ENCODE assay signal across 1 cellular context in the genomic region with DNA sequence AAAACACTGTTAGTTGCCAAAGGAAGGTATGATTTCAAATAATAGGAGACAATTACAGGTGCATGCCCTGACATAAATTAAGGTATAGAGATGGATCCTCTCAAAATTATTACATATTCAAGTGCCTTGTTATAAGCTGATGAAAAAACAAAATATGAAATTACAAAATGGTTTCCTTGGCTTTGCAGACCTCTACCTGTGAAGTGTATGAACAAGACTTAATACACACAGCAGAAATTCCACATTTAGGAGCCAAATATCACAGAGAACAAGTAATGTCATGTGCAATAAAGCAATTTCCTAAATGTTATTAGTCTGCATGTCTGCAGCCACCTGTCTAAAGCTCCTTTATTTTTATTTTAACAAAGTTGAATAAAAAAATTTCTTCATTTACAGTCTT.
TF ChIP-seq lines count a peak whose summit lies in the region.

No MANE protein-coding gene starts in this region.

TF ChIP-seq in SK-N-SH, 30 proteins besides CTCF, POLR2A, EP300 and RAD21 (continued from another document):
- TF ChIP-seq, protein P1, sequence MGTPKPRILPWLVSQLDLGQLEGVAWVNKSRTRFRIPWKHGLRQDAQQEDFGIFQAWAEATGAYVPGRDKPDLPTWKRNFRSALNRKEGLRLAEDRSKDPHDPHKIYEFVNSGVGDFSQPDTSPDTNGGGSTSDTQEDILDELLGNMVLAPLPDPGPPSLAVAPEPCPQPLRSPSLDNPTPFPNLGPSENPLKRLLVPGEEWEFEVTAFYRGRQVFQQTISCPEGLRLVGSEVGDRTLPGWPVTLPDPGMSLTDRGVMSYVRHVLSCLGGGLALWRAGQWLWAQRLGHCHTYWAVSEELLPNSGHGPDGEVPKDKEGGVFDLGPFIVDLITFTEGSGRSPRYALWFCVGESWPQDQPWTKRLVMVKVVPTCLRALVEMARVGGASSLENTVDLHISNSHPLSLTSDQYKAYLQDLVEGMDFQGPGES (IDR thresholded peaks at IDR 0.05; ENCODE audit: low read depth, low read length), result no peak
- TF ChIP-seq, protein P2, sequence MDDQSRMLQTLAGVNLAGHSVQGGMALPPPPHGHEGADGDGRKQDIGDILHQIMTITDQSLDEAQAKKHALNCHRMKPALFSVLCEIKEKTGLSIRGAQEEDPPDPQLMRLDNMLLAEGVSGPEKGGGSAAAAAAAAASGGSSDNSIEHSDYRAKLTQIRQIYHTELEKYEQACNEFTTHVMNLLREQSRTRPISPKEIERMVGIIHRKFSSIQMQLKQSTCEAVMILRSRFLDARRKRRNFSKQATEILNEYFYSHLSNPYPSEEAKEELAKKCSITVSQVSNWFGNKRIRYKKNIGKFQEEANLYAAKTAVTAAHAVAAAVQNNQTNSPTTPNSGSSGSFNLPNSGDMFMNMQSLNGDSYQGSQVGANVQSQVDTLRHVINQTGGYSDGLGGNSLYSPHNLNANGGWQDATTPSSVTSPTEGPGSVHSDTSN (IDR thresholded peaks at IDR 0.05), result no peak
- TF ChIP-seq, protein P3, sequence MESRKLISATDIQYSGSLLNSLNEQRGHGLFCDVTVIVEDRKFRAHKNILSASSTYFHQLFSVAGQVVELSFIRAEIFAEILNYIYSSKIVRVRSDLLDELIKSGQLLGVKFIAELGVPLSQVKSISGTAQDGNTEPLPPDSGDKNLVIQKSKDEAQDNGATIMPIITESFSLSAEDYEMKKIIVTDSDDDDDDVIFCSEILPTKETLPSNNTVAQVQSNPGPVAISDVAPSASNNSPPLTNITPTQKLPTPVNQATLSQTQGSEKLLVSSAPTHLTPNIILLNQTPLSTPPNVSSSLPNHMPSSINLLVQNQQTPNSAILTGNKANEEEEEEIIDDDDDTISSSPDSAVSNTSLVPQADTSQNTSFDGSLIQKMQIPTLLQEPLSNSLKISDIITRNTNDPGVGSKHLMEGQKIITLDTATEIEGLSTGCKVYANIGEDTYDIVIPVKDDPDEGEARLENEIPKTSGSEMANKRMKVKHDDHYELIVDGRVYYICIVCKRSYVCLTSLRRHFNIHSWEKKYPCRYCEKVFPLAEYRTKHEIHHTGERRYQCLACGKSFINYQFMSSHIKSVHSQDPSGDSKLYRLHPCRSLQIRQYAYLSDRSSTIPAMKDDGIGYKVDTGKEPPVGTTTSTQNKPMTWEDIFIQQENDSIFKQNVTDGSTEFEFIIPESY (IDR thresholded peaks at IDR 0.05; ENCODE audit: borderline replicate concordance, low read depth), result no peak
- TF ChIP-seq SIN3A (IDR thresholded peaks at IDR 0.05; ENCODE audit: borderline replicate concordance, low read depth, low read length) (no peak), ELF1 (IDR thresholded peaks at IDR 0.05) (no peak)
